Comparison of ENCODE assay signal across 6 cellular contexts in genomic region chr3:94462931-94463330, GRCh38.
"Had no signal": no experiment of that assay in that cellular context is flagged by ENCODE, and none has a peak within 500 bp of the region (broad histone marks: within the 10 kb centered on the region; RNA-seq: fewer than 3 reads in every experiment).

No MANE protein-coding gene starts in this region.

- H3K4me3 Mint-ChIP-seq: GM23338, H9, HFFc6 had no signal

- H3K4me2 ChIP-seq: GM23338 had no signal

- H2AFZ ChIP-seq: GM23338 had no signal

- H3K27ac Mint-ChIP-seq: GM23338, H9, HFFc6 had no signal

- H3K4me3 ChIP-seq: GM23338, K562 had no signal

- H3K9me3 Mint-ChIP-seq: GM23338, H9, HFFc6 had no signal

- ATAC-seq: GM23338, HCT116, K562 had no signal

- DNase-seq: H9, HFFc6, IMR-90 had no signal
